Comparison of ENCODE assay signal across 18 cellular contexts in the genomic region with DNA sequence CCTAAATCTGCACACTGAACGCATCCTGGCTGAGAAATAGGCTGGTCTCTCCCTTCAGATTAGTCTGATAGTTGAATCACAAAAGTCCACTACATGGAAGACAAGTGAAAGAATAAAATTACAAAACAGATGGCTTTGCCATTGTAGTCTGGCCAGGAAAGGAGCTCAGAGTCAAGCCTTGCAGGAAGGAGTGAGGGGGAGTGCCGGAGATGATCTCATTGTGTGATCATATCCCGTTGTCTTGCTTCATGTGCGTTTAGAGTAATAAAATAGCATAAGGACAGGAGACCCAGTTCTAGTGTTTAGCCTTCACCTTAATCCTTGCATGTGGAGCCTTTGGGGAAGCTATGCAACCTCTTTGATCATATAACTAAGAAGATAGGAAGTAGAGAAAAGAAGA.
"Had no signal": no experiment of that assay in that cellular context is flagged by ENCODE, and none has a peak within 500 bp of the region (broad histone marks: within the 10 kb centered on the region; RNA-seq: fewer than 3 reads in every experiment).

No MANE protein-coding gene starts in this region.

- FAIRE-seq: frontal cortex, kidney, small intestine had no signal

- DNase-seq: activated CD4-positive, alpha-beta memory T cell treated with anti-CD3 and anti-CD28 coated beads, Interleukin-2, amount 10 ng/mL, durations not matched to agents 7 days and 5 days; activated CD4-positive, alpha-beta T cell treated with anti-CD3 and anti-CD28 coated beads for 48 hours; activated CD4-positive, CD25-positive, alpha-beta regulatory T cell; activated CD8-positive, alpha-beta memory T cell treated with anti-CD3 and anti-CD28 coated beads, Interleukin-2, amount 10 ng/mL, durations not matched to agents 7 days and 5 days; activated naive CD8-positive, alpha-beta T cell treated with anti-CD3 and anti-CD28 coated beads for 36 hours; amygdala; body of pancreas; colonic mucosa; erythroblast; kidney; right lobe of liver; small intestine; stimulated activated CD4-positive, alpha-beta T cell treated with anti-CD3 and anti-CD28 coated beads, Interleukin-15, amount 100 ng/mL, for 24 hours; stimulated activated CD4-positive, alpha-beta T cell treated with anti-CD3 and anti-CD28 coated beads, Interleukin-4, amount 100 ng/mL, for 1 hour; stomach; T-helper 9 cell had no signal

- ATAC-seq: activated CD8-positive, alpha-beta memory T cell treated with anti-CD3 and anti-CD28 coated beads, Interleukin-2, amount 10 ng/mL, durations not matched to agents 7 days and 5 days; body of pancreas; natural killer cell treated with Interleukin-12 subunit alpha and Interleukin-12 subunit beta and Interleukin-15 and Interleukin-18, amount 100 ng/mL, for 72 hours; right lobe of liver had no signal
